Comparison of ENCODE assay signal across 1 cellular context in the genomic region with DNA sequence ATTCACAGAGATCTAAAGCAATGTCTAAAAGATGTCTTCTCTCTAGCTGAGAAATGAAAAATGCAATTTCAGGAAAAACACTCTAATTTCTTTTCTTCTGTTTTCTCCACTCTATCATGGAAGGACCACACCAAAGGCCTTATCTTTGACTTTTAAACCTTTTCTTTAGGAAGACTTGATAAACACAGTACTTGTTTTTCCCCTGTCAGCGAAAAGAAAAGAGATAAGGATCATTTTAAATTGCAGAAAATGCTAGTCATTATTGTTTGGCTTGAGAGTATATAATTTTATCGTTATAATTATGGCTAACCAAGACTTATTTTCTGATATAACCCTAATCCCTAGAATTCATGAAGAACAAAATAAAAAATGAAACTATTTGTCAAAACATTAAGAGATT.
TF ChIP-seq lines count a peak whose summit lies in the region.

No MANE protein-coding gene starts in this region.

TF ChIP-seq in HepG2, 621 proteins besides CTCF, POLR2A, EP300 and RAD21:
- TF ChIP-seq, protein P1, sequence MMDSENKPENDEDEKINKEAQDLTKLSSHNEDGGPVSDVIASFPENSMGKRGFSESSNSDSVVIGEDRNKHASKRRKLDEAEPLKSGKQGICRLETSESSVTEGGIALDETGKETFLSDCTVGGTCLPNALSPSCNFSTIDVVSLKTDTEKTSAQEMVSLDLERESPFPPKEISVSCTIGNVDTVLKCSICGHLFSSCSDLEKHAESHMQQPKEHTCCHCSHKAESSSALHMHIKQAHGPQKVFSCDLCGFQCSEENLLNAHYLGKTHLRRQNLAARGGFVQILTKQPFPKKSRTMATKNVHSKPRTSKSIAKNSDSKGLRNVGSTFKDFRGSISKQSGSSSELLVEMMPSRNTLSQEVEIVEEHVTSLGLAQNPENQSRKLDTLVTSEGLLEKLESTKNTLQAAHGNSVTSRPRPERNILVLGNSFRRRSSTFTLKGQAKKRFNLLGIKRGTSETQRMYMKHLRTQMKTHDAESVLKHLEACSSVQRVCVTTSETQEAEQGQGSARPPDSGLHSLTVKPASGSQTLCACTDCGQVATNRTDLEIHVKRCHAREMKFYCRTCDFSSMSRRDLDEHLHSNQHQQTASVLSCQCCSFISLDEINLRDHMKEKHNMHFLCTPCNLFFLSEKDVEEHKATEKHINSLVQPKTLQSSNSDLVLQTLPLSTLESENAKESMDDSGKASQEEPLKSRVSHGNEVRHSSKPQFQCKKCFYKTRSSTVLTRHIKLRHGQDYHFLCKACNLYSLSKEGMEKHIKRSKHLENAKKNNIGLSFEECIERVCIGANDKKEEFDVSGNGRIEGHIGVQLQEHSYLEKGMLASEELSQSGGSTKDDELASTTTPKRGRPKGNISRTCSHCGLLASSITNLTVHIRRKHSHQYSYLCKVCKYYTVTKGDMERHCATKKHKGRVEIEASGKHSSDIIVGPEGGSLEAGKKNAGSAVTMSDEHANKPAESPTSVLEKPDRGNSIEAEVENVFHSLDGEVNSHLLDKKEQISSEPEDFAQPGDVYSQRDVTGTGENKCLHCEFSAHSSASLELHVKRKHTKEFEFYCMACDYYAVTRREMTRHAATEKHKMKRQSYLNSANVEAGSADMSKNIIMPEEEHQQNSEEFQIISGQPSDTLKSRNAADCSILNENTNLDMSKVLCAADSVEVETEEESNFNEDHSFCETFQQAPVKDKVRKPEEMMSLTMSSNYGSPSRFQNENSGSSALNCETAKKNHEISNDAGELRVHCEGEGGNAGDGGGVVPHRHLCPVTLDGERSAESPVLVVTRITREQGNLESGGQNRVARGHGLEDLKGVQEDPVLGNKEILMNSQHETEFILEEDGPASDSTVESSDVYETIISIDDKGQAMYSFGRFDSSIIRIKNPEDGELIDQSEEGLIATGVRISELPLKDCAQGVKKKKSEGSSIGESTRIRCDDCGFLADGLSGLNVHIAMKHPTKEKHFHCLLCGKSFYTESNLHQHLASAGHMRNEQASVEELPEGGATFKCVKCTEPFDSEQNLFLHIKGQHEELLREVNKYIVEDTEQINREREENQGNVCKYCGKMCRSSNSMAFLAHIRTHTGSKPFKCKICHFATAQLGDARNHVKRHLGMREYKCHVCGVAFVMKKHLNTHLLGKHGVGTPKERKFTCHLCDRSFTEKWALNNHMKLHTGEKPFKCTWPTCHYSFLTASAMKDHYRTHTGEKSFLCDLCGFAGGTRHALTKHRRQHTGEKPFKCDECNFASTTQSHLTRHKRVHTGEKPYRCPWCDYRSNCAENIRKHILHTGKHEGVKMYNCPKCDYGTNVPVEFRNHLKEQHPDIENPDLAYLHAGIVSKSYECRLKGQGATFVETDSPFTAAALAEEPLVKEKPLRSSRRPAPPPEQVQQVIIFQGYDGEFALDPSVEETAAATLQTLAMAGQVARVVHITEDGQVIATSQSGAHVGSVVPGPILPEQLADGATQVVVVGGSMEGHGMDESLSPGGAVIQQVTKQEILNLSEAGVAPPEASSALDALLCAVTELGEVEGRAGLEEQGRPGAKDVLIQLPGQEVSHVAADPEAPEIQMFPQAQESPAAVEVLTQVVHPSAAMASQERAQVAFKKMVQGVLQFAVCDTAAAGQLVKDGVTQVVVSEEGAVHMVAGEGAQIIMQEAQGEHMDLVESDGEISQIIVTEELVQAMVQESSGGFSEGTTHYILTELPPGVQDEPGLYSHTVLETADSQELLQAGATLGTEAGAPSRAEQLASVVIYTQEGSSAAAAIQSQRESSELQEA (CRISPR knock-in tag; IDR thresholded peaks at IDR 0.05; ENCODE audit: not compliant biosample characterization), result no peak
- peak; percentile 33 to 68; a peak in 3 of 4 replicates for TF ChIP-seq MAFK (conservative IDR thresholded peaks at IDR 0.05 in 1 of 2, IDR thresholded peaks at IDR 0.05 in 1 of 2; ENCODE audit: low read length in 2 of 2)
- no peak for TF ChIP-seq RBAK (CRISPR knock-in tag; IDR thresholded peaks at IDR 0.05)
- peak; percentile 53 for TF ChIP-seq MAFF (IDR thresholded peaks at IDR 0.05; ENCODE audit: low read depth, low read length)
- TF ChIP-seq CHD4 (IDR thresholded peaks at IDR 0.05; ENCODE audit: borderline replicate concordance, low read length), result no peak
- TF ChIP-seq TCF12 (IDR thresholded peaks at IDR 0.05), result no peak
- no peak for TF ChIP-seq TCF12 (CRISPR knock-in tag; IDR thresholded peaks at IDR 0.05)
